ENCODE assay signal across 1 cellular context in the genomic region with DNA sequence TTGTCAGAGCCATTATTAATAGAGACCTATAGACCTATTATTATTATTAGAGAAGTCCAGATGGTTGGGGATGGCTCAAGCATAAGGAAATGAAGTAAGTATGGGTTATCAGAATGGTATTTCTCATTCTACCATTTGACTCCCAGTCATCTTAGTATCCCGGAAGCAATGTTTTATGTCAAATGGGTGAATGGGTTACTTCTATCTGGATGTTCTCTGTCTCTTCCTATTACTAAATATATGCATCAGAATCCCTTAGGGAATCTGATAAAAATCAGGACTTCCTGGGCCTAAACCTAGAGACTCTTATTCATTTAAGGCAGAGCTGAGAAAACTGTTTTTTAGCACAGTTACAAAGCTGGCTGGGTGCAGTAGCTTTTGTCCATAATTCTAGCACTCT.
TF ChIP-seq lines count a peak whose summit lies in the region.

No MANE protein-coding gene starts in this region.

TF ChIP-seq in SK-N-SH, 30 proteins besides CTCF, POLR2A, EP300 and RAD21 (continued from another document):
- TF ChIP-seq, protein P1, sequence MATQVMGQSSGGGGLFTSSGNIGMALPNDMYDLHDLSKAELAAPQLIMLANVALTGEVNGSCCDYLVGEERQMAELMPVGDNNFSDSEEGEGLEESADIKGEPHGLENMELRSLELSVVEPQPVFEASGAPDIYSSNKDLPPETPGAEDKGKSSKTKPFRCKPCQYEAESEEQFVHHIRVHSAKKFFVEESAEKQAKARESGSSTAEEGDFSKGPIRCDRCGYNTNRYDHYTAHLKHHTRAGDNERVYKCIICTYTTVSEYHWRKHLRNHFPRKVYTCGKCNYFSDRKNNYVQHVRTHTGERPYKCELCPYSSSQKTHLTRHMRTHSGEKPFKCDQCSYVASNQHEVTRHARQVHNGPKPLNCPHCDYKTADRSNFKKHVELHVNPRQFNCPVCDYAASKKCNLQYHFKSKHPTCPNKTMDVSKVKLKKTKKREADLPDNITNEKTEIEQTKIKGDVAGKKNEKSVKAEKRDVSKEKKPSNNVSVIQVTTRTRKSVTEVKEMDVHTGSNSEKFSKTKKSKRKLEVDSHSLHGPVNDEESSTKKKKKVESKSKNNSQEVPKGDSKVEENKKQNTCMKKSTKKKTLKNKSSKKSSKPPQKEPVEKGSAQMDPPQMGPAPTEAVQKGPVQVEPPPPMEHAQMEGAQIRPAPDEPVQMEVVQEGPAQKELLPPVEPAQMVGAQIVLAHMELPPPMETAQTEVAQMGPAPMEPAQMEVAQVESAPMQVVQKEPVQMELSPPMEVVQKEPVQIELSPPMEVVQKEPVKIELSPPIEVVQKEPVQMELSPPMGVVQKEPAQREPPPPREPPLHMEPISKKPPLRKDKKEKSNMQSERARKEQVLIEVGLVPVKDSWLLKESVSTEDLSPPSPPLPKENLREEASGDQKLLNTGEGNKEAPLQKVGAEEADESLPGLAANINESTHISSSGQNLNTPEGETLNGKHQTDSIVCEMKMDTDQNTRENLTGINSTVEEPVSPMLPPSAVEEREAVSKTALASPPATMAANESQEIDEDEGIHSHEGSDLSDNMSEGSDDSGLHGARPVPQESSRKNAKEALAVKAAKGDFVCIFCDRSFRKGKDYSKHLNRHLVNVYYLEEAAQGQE (IDR thresholded peaks at IDR 0.05; ENCODE audit: low read depth, low read length): no peak
- TF ChIP-seq SMC3 (IDR thresholded peaks at IDR 0.05; ENCODE audit: low read depth, low read length) (no peak), RXRA (IDR thresholded peaks at IDR 0.05; ENCODE audit: borderline replicate concordance, low read depth) (no peak), GABPA (IDR thresholded peaks at IDR 0.05; ENCODE audit: low read depth) (peak; percentile 17; the same call in 1 of the 2 replicates)
- TF ChIP-seq, protein P2, sequence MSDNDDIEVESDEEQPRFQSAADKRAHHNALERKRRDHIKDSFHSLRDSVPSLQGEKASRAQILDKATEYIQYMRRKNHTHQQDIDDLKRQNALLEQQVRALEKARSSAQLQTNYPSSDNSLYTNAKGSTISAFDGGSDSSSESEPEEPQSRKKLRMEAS (IDR thresholded peaks at IDR 0.05; ENCODE audit: low read depth): no peak
